In genomic region chr6:131460603-131460995, GRCh38 we compare ENCODE assay signal across 5 cellular contexts.
"Had no signal": no experiment of that assay in that cellular context is flagged by ENCODE, and none has a peak within 500 bp of the region (broad histone marks: within the 10 kb centered on the region; RNA-seq: fewer than 3 reads in every experiment).

No MANE protein-coding gene starts in this region.

- H3K9me3 ChIP-seq: ovary, stomach, uterus had no signal

- H3K27ac ChIP-seq: ovary, stomach, uterus had no signal

- DNase-seq: activated CD4-positive, alpha-beta T cell treated with anti-CD3 and anti-CD28 coated beads for 1 hour; activated gamma-delta T cell had no signal

- H3K4me1 ChIP-seq: uterus had no signal

- H3K27me3 ChIP-seq: ovary, stomach, uterus had no signal

- H3K4me3 ChIP-seq: ovary, stomach, uterus had no signal

- H3K36me3 ChIP-seq: ovary, stomach, uterus had no signal
